In the genomic region with DNA sequence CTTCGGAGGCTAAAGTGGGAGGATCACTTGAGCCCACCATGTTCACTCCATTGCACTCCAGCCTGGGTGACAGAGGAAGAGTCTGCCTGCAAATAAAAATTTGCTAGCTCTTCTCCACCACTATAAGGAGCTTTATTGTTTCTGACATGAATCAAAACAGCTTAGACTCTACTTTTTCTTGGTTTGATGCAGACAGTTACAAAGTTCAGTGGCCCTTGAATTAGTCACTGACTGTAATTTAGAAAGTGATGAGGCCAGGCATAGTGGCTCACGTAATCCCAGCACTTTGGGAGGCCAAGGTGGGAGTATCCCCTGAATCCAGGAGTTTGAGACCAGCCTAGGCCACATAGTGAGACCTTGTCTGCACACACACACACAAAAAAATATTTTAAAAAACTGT, we compare ENCODE assay signal across 1 cellular context.
TF ChIP-seq lines count a peak whose summit lies in the region.

No MANE protein-coding gene starts in this region.

TF ChIP-seq in H1, 55 proteins besides CTCF, POLR2A, EP300 and RAD21:
- TF ChIP-seq CBX5 (IDR thresholded peaks at IDR 0.05; ENCODE audit: low read depth, low read length) (no peak), SIX5 (IDR thresholded peaks at IDR 0.05; ENCODE audit: low read depth, low read length) (no peak), TBP (IDR thresholded peaks at IDR 0.05; ENCODE audit: low read depth, low read length) (no peak), RXRA (IDR thresholded peaks at IDR 0.05; ENCODE audit: insufficient read depth, low read depth, low read length) (no peak), JUN (IDR thresholded peaks at IDR 0.05; ENCODE audit: low read depth, low read length) (no peak), SIRT6 (IDR thresholded peaks at IDR 0.05; ENCODE audit: low read length) (no peak)
- TF ChIP-seq, protein P1, sequence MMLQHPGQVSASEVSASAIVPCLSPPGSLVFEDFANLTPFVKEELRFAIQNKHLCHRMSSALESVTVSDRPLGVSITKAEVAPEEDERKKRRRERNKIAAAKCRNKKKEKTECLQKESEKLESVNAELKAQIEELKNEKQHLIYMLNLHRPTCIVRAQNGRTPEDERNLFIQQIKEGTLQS (IDR thresholded peaks at IDR 0.05; ENCODE audit: insufficient read depth, low read depth, low read length), result no peak
- TF ChIP-seq, protein P2, sequence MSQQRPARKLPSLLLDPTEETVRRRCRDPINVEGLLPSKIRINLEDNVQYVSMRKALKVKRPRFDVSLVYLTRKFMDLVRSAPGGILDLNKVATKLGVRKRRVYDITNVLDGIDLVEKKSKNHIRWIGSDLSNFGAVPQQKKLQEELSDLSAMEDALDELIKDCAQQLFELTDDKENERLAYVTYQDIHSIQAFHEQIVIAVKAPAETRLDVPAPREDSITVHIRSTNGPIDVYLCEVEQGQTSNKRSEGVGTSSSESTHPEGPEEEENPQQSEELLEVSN (IDR thresholded peaks at IDR 0.05), result no peak
